8 cellular contexts compared by ENCODE assay signal in genomic region chr12:67067453-67068203, GRCh38.
DNase-seq lines count a peak whose midpoint lies in the region; ATAC-seq and TF ChIP-seq lines count a peak whose summit lies in the region.

No MANE protein-coding gene starts in this region.

- no peaks in the 10 kb centered on the region for H3K4me1 ChIP-seq in CD8-positive, alpha-beta memory T cell (ENCODE audit: insufficient read depth, low read length)
- no peaks in the 10 kb centered on the region for H3K4me1 ChIP-seq in breast epithelium
- peaks cover 0 to 5% of the 10 kb centered on the region in 2 donors for H3K4me1 ChIP-seq in naive thymus-derived CD4-positive, alpha-beta T cell (ENCODE audit: control insufficient read depth in 2 of 2, insufficient read depth in 2 of 2, low read length in 2 of 2)
- peaks cover 6% of the 10 kb centered on the region for H3K4me1 ChIP-seq in testis

- no peaks in the 10 kb centered on the region for H3K36me3 ChIP-seq in CD8-positive, alpha-beta memory T cell (ENCODE audit: insufficient read depth, low read length)
- no peaks in the 10 kb centered on the region for H3K36me3 ChIP-seq in breast epithelium
- H3K36me3 ChIP-seq in naive thymus-derived CD4-positive, alpha-beta T cell (ENCODE audit: control insufficient read depth in 2 of 3, insufficient read depth in 3 of 3, low read length in 3 of 3) = no peaks in the 10 kb centered on the region
- H3K36me3 ChIP-seq in testis (ENCODE audit: low read depth, missing control alignments) = no peaks in the 10 kb centered on the region

- H3K9me3 Mint-ChIP-seq in CD8-positive, alpha-beta memory T cell = no peaks in the 10 kb centered on the region
- peaks cover 0 to 1% (median 0%) of the 10 kb centered on the region in 11 donors for H3K9me3 Mint-ChIP-seq in naive thymus-derived CD4-positive, alpha-beta T cell

- peak overlapping the region in 2 of 8 donors; percentile 30 to 31 for H3K27ac Mint-ChIP-seq in CD8-positive, alpha-beta memory T cell
- peak overlapping the region in 2 of 9 donors; percentile 31 to 60 for H3K27ac Mint-ChIP-seq in naive thymus-derived CD4-positive, alpha-beta T cell

- 43 to 47% methylated on average over 12 of the region's 12 CpGs for WGBS in testis, 2 donors

- ATAC-seq in naive thymus-derived CD4-positive, alpha-beta T cell = no peak
- no peak for ATAC-seq in GM18498 (IDR thresholded peaks at IDR 0.05; ENCODE audit: unreplicated experiment)

- DNase-seq in CD8-positive, alpha-beta memory T cell = no peak
- DNase-seq in NCI-H2107 treated with DMSO at 0.1 percent for 48 hours (lab: John Stamatoyannopoulos, UW; ENCODE audit: unreplicated experiment) = peak; percentile 64
- no peak for DNase-seq in breast epithelium (ENCODE audit: low spot score in 2 of 2)
- DNase-seq in naive thymus-derived CD4-positive, alpha-beta T cell = no peak
- no peak for DNase-seq in effector CD8-positive, alpha-beta T cell (lab: John Stamatoyannopoulos, UW)
- no peak for DNase-seq in testis
- DNase-seq in inferior parietal cortex (ENCODE audit: extremely low spot score) = no peak

- peaks cover 18% of the 10 kb centered on the region for H3K27me3 ChIP-seq in CD8-positive, alpha-beta memory T cell (ENCODE audit: insufficient read depth, low read length, poor library complexity, severe bottlenecking)
- H3K27me3 ChIP-seq in breast epithelium (no peaks in the 10 kb centered on the region), testis (no peaks in the 10 kb centered on the region)
- H3K27me3 ChIP-seq in naive thymus-derived CD4-positive, alpha-beta T cell (ENCODE audit: control insufficient read depth in 2 of 2, insufficient read depth in 2 of 2, low read length in 2 of 2) = no peaks in the 10 kb centered on the region

- no peak overlapping the region for H3K27ac ChIP-seq in CD8-positive, alpha-beta memory T cell (ENCODE audit: low read depth, low read length)
- H3K27ac ChIP-seq in breast epithelium (no peak overlapping the region), testis (no peak overlapping the region)
- H3K27ac ChIP-seq in naive thymus-derived CD4-positive, alpha-beta T cell (ENCODE audit: low read depth, low read length) = no peak overlapping the region

- H3K36me3 Mint-ChIP-seq in CD8-positive, alpha-beta memory T cell = no peaks in the 10 kb centered on the region
- H3K36me3 Mint-ChIP-seq in naive thymus-derived CD4-positive, alpha-beta T cell = no peaks in the 10 kb centered on the region

- TF ChIP-seq POLR2A in breast epithelium (IDR thresholded peaks at IDR 0.05) = no peak
- TF ChIP-seq POLR2A in testis (IDR thresholded peaks at IDR 0.05) = no peak

- peaks cover 16 to 22% (median 18%) of the 10 kb centered on the region in 3 donors for H3K4me1 Mint-ChIP-seq in CD8-positive, alpha-beta memory T cell
- peaks cover 9 to 27% (median 19%) of the 10 kb centered on the region in 7 donors for H3K4me1 Mint-ChIP-seq in naive thymus-derived CD4-positive, alpha-beta T cell

- intact Hi-C loops in breast epithelium (cut with DNase I; ENCODE audit: low total_unique reads) = no loop called here
- intact Hi-C loops in naive thymus-derived CD4-positive, alpha-beta T cell (cut with micrococcal nuclease) = loop anchor here in 1 of 2 donors (5.0 to 10.0 kb wide), 2 partner anchors 165 to 353 kb away; no protein-coding TSS in a partner anchor
- intact Hi-C loops in testis (cut with DNase I; ENCODE audit: low total_unique reads) = no loop called here

- TF ChIP-seq CTCF in breast epithelium (IDR thresholded peaks at IDR 0.05) (no peak), testis (IDR thresholded peaks at IDR 0.05) (no peak)

- peaks cover 39 to 66% of the 10 kb centered on the region in 2 donors for H3K27me3 Mint-ChIP-seq in CD8-positive, alpha-beta memory T cell
- peaks cover 0 to 65% (median 35%) of the 10 kb centered on the region in 5 donors for H3K27me3 Mint-ChIP-seq in naive thymus-derived CD4-positive, alpha-beta T cell

- POLR2A ChIA-PET in CD8-positive, alpha-beta memory T cell (lab: Charles Lee) = no interaction called here
- POLR2A ChIA-PET in naive thymus-derived CD4-positive, alpha-beta T cell (lab: Charles Lee) = no interaction called here

- H3K9me3 ChIP-seq in CD8-positive, alpha-beta memory T cell (ENCODE audit: low read length) = no peaks in the 10 kb centered on the region
- H3K9me3 ChIP-seq in breast epithelium (no peaks in the 10 kb centered on the region), testis (no peaks in the 10 kb centered on the region)
- no peaks in the 10 kb centered on the region for H3K9me3 ChIP-seq in naive thymus-derived CD4-positive, alpha-beta T cell (ENCODE audit: control insufficient read depth in 2 of 3, low read length in 3 of 3)

- H3K4me3 Mint-ChIP-seq in CD8-positive, alpha-beta memory T cell = peak overlapping the region; percentile 77 to 89 (median 82)
- peak overlapping the region; percentile 75 to 94 (median 90) for H3K4me3 Mint-ChIP-seq in naive thymus-derived CD4-positive, alpha-beta T cell

- H3K4me3 ChIP-seq in CD8-positive, alpha-beta memory T cell (ENCODE audit: low read length) = no peak overlapping the region
- H3K4me3 ChIP-seq in breast epithelium (peak overlapping the region in 2 of 3 donors; percentile 72 to 82), testis (peak overlapping the region in 1 of 2 donors; percentile 59)
- H3K4me3 ChIP-seq in naive thymus-derived CD4-positive, alpha-beta T cell (ENCODE audit: low read length) = peak overlapping the region; percentile 6

- CTCF ChIA-PET in CD8-positive, alpha-beta memory T cell (lab: Charles Lee) = interaction anchor here (0.7 kb wide), 1 partner anchor 61 kb away, joined by 3 read pairs; no protein-coding TSS in a partner anchor
- CTCF ChIA-PET in naive thymus-derived CD4-positive, alpha-beta T cell (lab: Charles Lee) = no interaction called here
